Comparison of ENCODE assay signal across 31 cellular contexts in the genomic region with DNA sequence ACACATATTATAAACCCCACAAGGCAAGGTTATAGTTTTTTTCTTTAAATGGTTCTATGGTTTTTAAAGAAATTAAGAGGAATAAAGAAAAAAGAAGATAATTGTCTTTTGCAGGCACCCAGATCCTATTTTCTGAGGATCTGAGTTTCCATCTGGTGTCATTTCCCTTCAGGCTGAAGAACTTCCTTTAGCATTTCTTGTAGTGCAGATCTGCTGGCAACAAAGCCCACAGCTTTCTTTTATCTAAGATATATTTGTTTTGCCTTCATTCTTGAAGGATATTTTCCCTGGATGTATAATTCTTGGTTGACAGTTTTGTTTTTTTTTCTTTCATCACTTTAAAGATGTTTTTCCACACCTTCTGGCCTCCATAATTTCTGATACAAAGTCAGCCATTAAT.
"Had no signal": no experiment of that assay in that cellular context is flagged by ENCODE, and none has a peak within 500 bp of the region (broad histone marks: within the 10 kb centered on the region; RNA-seq: fewer than 3 reads in every experiment).

No MANE protein-coding gene starts in this region.

- H3K9me3 Mint-ChIP-seq: activated CD4-positive, alpha-beta T cell treated with anti-CD3 and anti-CD28 coated beads, Interleukin-2, amount 10 ng/mL, durations not matched to agents 7 days and 5 days; activated naive CD4-positive, alpha-beta T cell treated with anti-CD3 and anti-CD28 coated beads for 36 hours; activated naive CD8-positive, alpha-beta T cell treated with anti-CD3 and anti-CD28 coated beads, Interleukin-2, amount 50 U/mL, for 24 hours; activated T-helper 2 cell treated with anti-CD3 and anti-CD28 coated beads, Interferon-gamma antibody, Interleukin-2, Interleukin-4, amounts not matched to agents 10 μg/mL and 5 μg/mL and 100 μg/mL, durations not matched to agents 14 hours and 24 hours and 36 hours; central memory CD8-positive, alpha-beta T cell had no signal

- H3K27me3 ChIP-seq: brain microvascular endothelial cell, SJCRH30 had no signal

- H3K4me1 Mint-ChIP-seq: central memory CD8-positive, alpha-beta T cell had no signal

- DNase-seq: activated CD4-positive, alpha-beta T cell treated with anti-CD3 and anti-CD28 coated beads for 36 hours; activated CD4-positive, alpha-beta T cell treated with anti-CD3 and anti-CD28 coated beads, Interleukin-2, amount 10 ng/mL, durations not matched to agents 7 days and 5 days; activated CD4-positive, alpha-beta T cell treated with anti-CD3 and anti-CD28 coated beads, Interleukin-2, amount 50 U/mL, for 48 hours; activated CD8-positive, alpha-beta T cell treated with anti-CD3 and anti-CD28 coated beads, Interleukin-2, amount 10 ng/mL, durations not matched to agents 7 days and 5 days; activated gamma-delta T cell; activated naive CD4-positive, alpha-beta T cell treated with anti-CD3 and anti-CD28 coated beads for 36 hours; activated naive CD8-positive, alpha-beta T cell treated with anti-CD3 and anti-CD28 coated beads, Interleukin-2, amount 50 U/mL, for 24 hours; activated T-cell treated with anti-CD3 and anti-CD28 coated beads, Interleukin-2, amount 50 U/mL, for 24 hours; anterior cingulate cortex; brain microvascular endothelial cell; Karpas-422; KBM-7; NCI-H1048; NCI-H1105 treated with DMSO at 0.1 percent for 48 hours; NCI-H1436; NCI-H1694; NCI-H1930; NCI-H2081 treated with DMSO at 0.1 percent for 48 hours; NCI-H226; NCI-H446 treated with DMSO at 0.1 percent for 48 hours; NCI-H524; NCI-H69; NCI-H82; SHP77; SJCRH30; T1000 had no signal

- H3K36me3 ChIP-seq: brain microvascular endothelial cell, SJCRH30 had no signal

- H3K4me3 ChIP-seq: SJCRH30, SK-N-MC had no signal

- H3K27ac Mint-ChIP-seq: activated CD4-positive, alpha-beta T cell treated with anti-CD3 and anti-CD28 coated beads for 36 hours; activated CD4-positive, alpha-beta T cell treated with anti-CD3 and anti-CD28 coated beads, Interleukin-2, amount 10 ng/mL, durations not matched to agents 7 days and 5 days; activated CD8-positive, alpha-beta T cell treated with anti-CD3 and anti-CD28 coated beads, Interleukin-2, amount 10 ng/mL, durations not matched to agents 7 days and 5 days; activated naive CD4-positive, alpha-beta T cell treated with anti-CD3 and anti-CD28 coated beads for 36 hours; activated naive CD8-positive, alpha-beta T cell; activated naive CD8-positive, alpha-beta T cell treated with anti-CD3 and anti-CD28 coated beads, Interleukin-2, amount 50 U/mL, for 24 hours; activated T-cell treated with anti-CD3 and anti-CD28 coated beads, Interleukin-2, amount 50 U/mL, for 24 hours; activated T-helper 2 cell treated with anti-CD3 and anti-CD28 coated beads, Interferon-gamma antibody, Interleukin-2, Interleukin-4, amounts not matched to agents 10 μg/mL and 5 μg/mL and 100 μg/mL, durations not matched to agents 14 hours and 24 hours and 36 hours had no signal

- H3K36me3 Mint-ChIP-seq: activated naive CD8-positive, alpha-beta T cell had no signal

- H3K4me3 Mint-ChIP-seq: activated CD4-positive, alpha-beta T cell treated with anti-CD3 and anti-CD28 coated beads for 36 hours; activated CD4-positive, alpha-beta T cell treated with anti-CD3 and anti-CD28 coated beads, Interleukin-2, amount 10 ng/mL, durations not matched to agents 7 days and 5 days; activated CD8-positive, alpha-beta T cell treated with anti-CD3 and anti-CD28 coated beads, Interleukin-2, amount 10 ng/mL, durations not matched to agents 7 days and 5 days; activated naive CD4-positive, alpha-beta T cell treated with anti-CD3 and anti-CD28 coated beads for 36 hours; activated naive CD8-positive, alpha-beta T cell; activated naive CD8-positive, alpha-beta T cell treated with anti-CD3 and anti-CD28 coated beads, Interleukin-2, amount 50 U/mL, for 24 hours; activated T-cell treated with anti-CD3 and anti-CD28 coated beads, Interleukin-2, amount 50 U/mL, for 24 hours; central memory CD8-positive, alpha-beta T cell had no signal

- H3K27ac ChIP-seq: brain microvascular endothelial cell, SJCRH30, SK-N-MC had no signal

- ATAC-seq: activated CD4-positive, alpha-beta T cell treated with anti-CD3 and anti-CD28 coated beads for 36 hours; activated CD8-positive, alpha-beta T cell treated with anti-CD3 and anti-CD28 coated beads, Interleukin-2, amount 10 ng/mL, durations not matched to agents 7 days and 5 days; activated naive CD8-positive, alpha-beta T cell treated with anti-CD3 and anti-CD28 coated beads, Interleukin-2, amount 50 U/mL, for 24 hours; Panc1 had no signal
